Comparison of ENCODE assay signal across 8 cellular contexts in genomic region chr22:31750365-31751284, GRCh38. TPM values are rescaled to one million over a fixed set of nuclear protein-coding genes. Genes with fewer than 3 reads are reported as not detected.
DNase-seq lines count a peak whose midpoint lies in the region; TF ChIP-seq lines count a peak whose summit lies in the region.

No MANE protein-coding gene starts in this region.

- H3K4me1 Mint-ChIP-seq in Calu3 (ENCODE audit: low read depth, unreplicated experiment): peaks cover 41% of the 10 kb centered on the region

- TF ChIP-seq POLR2A in erythroblast (IDR thresholded peaks at IDR 0.05; ENCODE audit: low read length) (no peak), prostate gland (IDR thresholded peaks at IDR 0.05) (no peak)

- no peaks in the 10 kb centered on the region for H3K27me3 Mint-ChIP-seq in Calu3 (ENCODE audit: unreplicated experiment)

- peaks cover 3% of the 10 kb centered on the region for H3K4me1 ChIP-seq in prostate gland (replicated peaks)

- TF ChIP-seq CTCF in Calu3 (IDR thresholded peaks at IDR 0.05; ENCODE audit: unreplicated experiment): no peak
- no peak for TF ChIP-seq CTCF in RWPE1 (conservative IDR thresholded peaks at IDR 0.05; ENCODE audit: low read depth)
- no peak for TF ChIP-seq CTCF in prostate gland (IDR thresholded peaks at IDR 0.05)

- H3K4me3 ChIP-seq in prostate gland: peak overlapping the region; percentile 63 to 70

- no peaks in the 10 kb centered on the region for H3K9me3 ChIP-seq in prostate gland

- H3K36me3 Mint-ChIP-seq in Calu3 (ENCODE audit: insufficient read depth, unreplicated experiment): peaks cover 55% of the 10 kb centered on the region

- POLR2A ChIA-PET in RWPE1 (lab: Yijun Ruan, JAX; ENCODE audit: low non-redundant PET): no interaction called here

- DNase-seq in Calu3 (no peak), RWPE1 (ENCODE audit: low spot score) (no peak), erythroblast (lab: John Stamatoyannopoulos, UW) (peak; percentile 42 to 53), prostate gland (ENCODE audit: low spot score) (no peak), NCI-H510A (lab: John Stamatoyannopoulos, UW) (no peak), G401 (ENCODE audit: low spot score) (no peak), HT-29 (ENCODE audit: low spot score) (no peak), COR-L47 (lab: John Stamatoyannopoulos, UW) (no peak)

- BruUV-seq in Calu3 (replicated peaks; lab: Mats Ljungman, UMichigan): no TSS peak

- H3K27ac Mint-ChIP-seq in Calu3 (ENCODE audit: unreplicated experiment): peak overlapping the region; percentile 77

- H3K9me3 Mint-ChIP-seq in Calu3 (ENCODE audit: low read depth, unreplicated experiment): no peaks in the 10 kb centered on the region

- CTCF ChIA-PET in Calu3 (lab: Charles Lee): no interaction called here
- CTCF ChIA-PET in RWPE1 (lab: Yijun Ruan, JAX): no interaction called here

- H3K36me3 ChIP-seq in prostate gland: no peaks in the 10 kb centered on the region

- H3K27me3 ChIP-seq in prostate gland (replicated peaks; ENCODE audit: insufficient read depth): no peaks in the 10 kb centered on the region

- WGBS in prostate gland: 66% methylated on average over 16 of the region's 16 CpGs

- H3K4me3 Mint-ChIP-seq in Calu3 (ENCODE audit: low read depth, unreplicated experiment): peak overlapping the region; percentile 83

- H3K27ac ChIP-seq in RWPE1: peak overlapping the region; percentile 91
- peak overlapping the region; percentile 71 to 74 for H3K27ac ChIP-seq in prostate gland

- in situ Hi-C loops in G401 (cut with HindIII; ENCODE audit: low sequenced_read_pairs): loop anchor here (10.0 kb wide), 1 partner anchor 214 kb away; no protein-coding TSS in a partner anchor

- intact Hi-C loops in Calu3 (cut with micrococcal nuclease; ENCODE audit: unreplicated experiment) (loop anchor here (5.0 kb wide), 2 partner anchors 88 to 197 kb away; partner anchors contain the start of gene PISD), prostate gland (cut with DNase I) (loop anchor here (5.0 kb wide), 2 partner anchors 68 to 88 kb away; partner anchors contain the start of gene PISD)

RNA-seq across cellular contexts. Expression of gene PRR14L, which starts 0.7 kb away (rescaled TPM):
- total RNA-seq in Calu3 (2022): 56.3 and 60.5 TPM in 2 replicates
- 10 to 100 TPM; 17.7 to 42.4 TPM for total RNA-seq in prostate gland
- 3.9 and 5.3 TPM in 2 replicates for total RNA-seq in G401 (2014; rRNA removed; shearing (Covaris generic))
- 5.3 and 6.9 TPM in 2 replicates for total RNA-seq in HT-29 (2014; rRNA removed; shearing (Covaris generic))

RNA-seq across cellular contexts. Expression of gene DEPDC5, which starts 3.2 kb away (rescaled TPM):
- total RNA-seq in Calu3 (2022) (27.3 and 33.1 TPM in 2 replicates), prostate gland (10 to 100 TPM; 10.9 to 37.5 TPM)
- 12.9 and 15.6 TPM in 2 replicates for total RNA-seq in G401 (2014; rRNA removed; shearing (Covaris generic))
- total RNA-seq in HT-29 (2014; rRNA removed; shearing (Covaris generic)): 10.0 and 10.7 TPM in 2 replicates

Comparison
In these comparisons a context has a peak if more than half of its experiments do, and no peak if none do; other contexts are left out.
1. DNase-seq: peak in erythroblast (2 of 2); none in Calu3 (single experiment), RWPE1 (single experiment), prostate gland (single experiment), NCI-H510A (single experiment), G401 (single experiment), HT-29 (single experiment) and COR-L47 (single experiment).